ENCODE assay signal across 28 cellular contexts in the genomic region with DNA sequence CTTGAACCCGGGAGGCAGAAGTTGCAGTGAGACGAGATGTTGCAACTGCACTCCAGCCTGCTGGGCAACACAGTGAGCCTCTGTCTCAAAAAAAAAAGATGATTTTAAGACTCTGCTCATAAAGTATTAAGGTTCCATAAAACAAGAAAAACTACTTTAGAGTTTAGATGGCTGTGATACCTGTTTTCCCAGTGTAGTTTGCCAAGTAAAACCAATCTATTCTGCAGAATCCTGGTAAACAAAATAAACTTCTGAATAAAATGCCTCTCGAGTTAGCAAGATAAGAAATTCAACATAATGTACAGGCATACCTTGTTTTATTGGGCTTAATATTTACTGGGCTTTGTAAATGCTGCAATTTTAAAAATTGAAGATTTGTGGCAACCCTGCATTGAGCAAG.
"Had no signal": no experiment of that assay in that cellular context is flagged by ENCODE, and none has a peak within 500 bp of the region (broad histone marks: within the 10 kb centered on the region; RNA-seq: fewer than 3 reads in every experiment).

No MANE protein-coding gene starts in this region.

- H3K9me3 ChIP-seq: ascending aorta, breast epithelium, colonic mucosa, gastrocnemius medialis, heart left ventricle had no signal

- H3K4me1 Mint-ChIP-seq: activated CD8-positive, alpha-beta memory T cell treated with anti-CD3 and anti-CD28 coated beads, Interleukin-2, amount 10 ng/mL, durations not matched to agents 7 days and 5 days; activated naive CD8-positive, alpha-beta T cell treated with anti-CD3 and anti-CD28 coated beads, Interleukin-2, amount 10 ng/mL, durations not matched to agents 7 days and 5 days; brain had no signal

- H3K9me3 Mint-ChIP-seq: activated CD4-positive, alpha-beta memory T cell treated with anti-CD3 and anti-CD28 coated beads for 36 hours; activated CD4-positive, alpha-beta T cell treated with anti-CD3 and anti-CD28 coated beads, Interleukin-2, amount 10 ng/mL, durations not matched to agents 24 days and 14 days; activated naive CD4-positive, alpha-beta T cell treated with anti-CD3 and anti-CD28 coated beads, Interleukin-2, amount 10 ng/mL, durations not matched to agents 7 days and 5 days; activated naive CD4-positive, alpha-beta T cell treated with anti-CD3 and anti-CD28 coated beads, Interleukin-2, amount 50 U/mL, for 72 hours; activated naive CD8-positive, alpha-beta T cell treated with anti-CD3 and anti-CD28 coated beads, Interleukin-2, amount 10 ng/mL, durations not matched to agents 7 days and 5 days; brain had no signal

- H3K4me1 ChIP-seq: ascending aorta, breast epithelium, colonic mucosa, gastrocnemius medialis had no signal

- H3K27me3 ChIP-seq: ascending aorta, breast epithelium, cardiac muscle cell, colonic mucosa, gastrocnemius medialis, heart left ventricle had no signal

- H3K27ac ChIP-seq: ascending aorta, cardiac muscle cell, colonic mucosa, gastrocnemius medialis had no signal

- H3K27me3 Mint-ChIP-seq: activated CD4-positive, alpha-beta memory T cell treated with anti-CD3 and anti-CD28 coated beads for 36 hours; activated CD4-positive, alpha-beta T cell treated with anti-CD3 and anti-CD28 coated beads for 36 hours; activated CD4-positive, alpha-beta T cell treated with anti-CD3 and anti-CD28 coated beads, Interleukin-2, amount 10 ng/mL, durations not matched to agents 24 days and 14 days; activated CD8-positive, alpha-beta memory T cell treated with anti-CD3 and anti-CD28 coated beads, Interleukin-2, amount 10 ng/mL, durations not matched to agents 7 days and 5 days; activated naive CD4-positive, alpha-beta T cell treated with anti-CD3 and anti-CD28 coated beads, Interleukin-2, amount 10 ng/mL, durations not matched to agents 7 days and 5 days; activated naive CD8-positive, alpha-beta T cell treated with anti-CD3 and anti-CD28 coated beads, Interleukin-2, amount 10 ng/mL, durations not matched to agents 7 days and 5 days; brain had no signal

- H3K4me3 ChIP-seq: ascending aorta, breast epithelium, cardiac muscle cell, colonic mucosa, gastrocnemius medialis, heart left ventricle had no signal

- H3K4me3 Mint-ChIP-seq: activated CD4-positive, alpha-beta memory T cell treated with anti-CD3 and anti-CD28 coated beads for 36 hours; activated CD4-positive, alpha-beta T cell treated with anti-CD3 and anti-CD28 coated beads for 36 hours; activated CD4-positive, alpha-beta T cell treated with anti-CD3 and anti-CD28 coated beads, Interleukin-2, amount 10 ng/mL, durations not matched to agents 24 days and 14 days; activated CD8-positive, alpha-beta memory T cell treated with anti-CD3 and anti-CD28 coated beads, Interleukin-2, amount 10 ng/mL, durations not matched to agents 7 days and 5 days; activated CD8-positive, alpha-beta T cell treated with anti-CD3 and anti-CD28 coated beads, Interleukin-2, amount 10 ng/mL, durations not matched to agents 7 days and 5 days; activated naive CD4-positive, alpha-beta T cell treated with anti-CD3 and anti-CD28 coated beads, Interleukin-2, amount 10 ng/mL, durations not matched to agents 7 days and 5 days; activated naive CD8-positive, alpha-beta T cell treated with anti-CD3 and anti-CD28 coated beads, Interleukin-2, amount 10 ng/mL, durations not matched to agents 7 days and 5 days; brain had no signal

- DNase-seq: activated CD4-positive, alpha-beta memory T cell treated with anti-CD3 and anti-CD28 coated beads for 36 hours; activated CD4-positive, alpha-beta T cell treated with anti-CD3 and anti-CD28 coated beads for 36 hours; activated CD4-positive, alpha-beta T cell treated with anti-CD3 and anti-CD28 coated beads, Interleukin-2, amount 10 ng/mL, durations not matched to agents 24 days and 14 days; activated CD4-positive, CD25-positive, alpha-beta regulatory T cell; activated CD4-positive, CD25-positive, alpha-beta regulatory T cell treated with anti-CD3 and anti-CD28 coated beads, Interleukin-2, amount 50 U/mL, for 72 hours; activated CD8-positive, alpha-beta memory T cell treated with anti-CD3 and anti-CD28 coated beads, Interleukin-2, amount 10 ng/mL, durations not matched to agents 7 days and 5 days; activated CD8-positive, alpha-beta memory T cell treated with anti-CD3 and anti-CD28 coated beads, Interleukin-2, amount 50 U/mL, for 4 hours; activated CD8-positive, alpha-beta T cell treated with anti-CD3 and anti-CD28 coated beads, Interleukin-2, amount 10 ng/mL, durations not matched to agents 7 days and 5 days; activated gamma-delta T cell; activated naive CD4-positive, alpha-beta T cell; activated naive CD4-positive, alpha-beta T cell treated with anti-CD3 and anti-CD28 coated beads, Interleukin-2, amount 10 ng/mL, durations not matched to agents 7 days and 5 days; activated naive CD8-positive, alpha-beta T cell treated with anti-CD3 and anti-CD28 coated beads, Interleukin-2, amount 10 ng/mL, durations not matched to agents 7 days and 5 days; activated T-cell treated with anti-CD3 and anti-CD28 coated beads, Interleukin-2, amount 50 U/mL, for 1 hour; activated T-cell treated with anti-CD3 and anti-CD28 coated beads, Interleukin-2, amount 50 U/mL, for 48 hours; central memory CD4-positive, alpha-beta T cell; cerebellar nuclear complex; colonic mucosa; effector CD8-positive, alpha-beta T cell; foreskin fibroblast; gastrocnemius medialis; glutamatergic neuron; heart left ventricle; T-helper 9 cell had no signal

- H3K27ac Mint-ChIP-seq: activated CD4-positive, alpha-beta memory T cell treated with anti-CD3 and anti-CD28 coated beads for 36 hours; activated CD4-positive, alpha-beta T cell treated with anti-CD3 and anti-CD28 coated beads for 36 hours; activated CD4-positive, alpha-beta T cell treated with anti-CD3 and anti-CD28 coated beads, Interleukin-2, amount 10 ng/mL, durations not matched to agents 24 days and 14 days; activated CD8-positive, alpha-beta memory T cell treated with anti-CD3 and anti-CD28 coated beads, Interleukin-2, amount 10 ng/mL, durations not matched to agents 7 days and 5 days; activated CD8-positive, alpha-beta T cell treated with anti-CD3 and anti-CD28 coated beads, Interleukin-2, amount 10 ng/mL, durations not matched to agents 7 days and 5 days; activated naive CD4-positive, alpha-beta T cell treated with anti-CD3 and anti-CD28 coated beads, Interleukin-2, amount 10 ng/mL, durations not matched to agents 7 days and 5 days; activated naive CD4-positive, alpha-beta T cell treated with anti-CD3 and anti-CD28 coated beads, Interleukin-2, amount 50 U/mL, for 72 hours; activated naive CD8-positive, alpha-beta T cell treated with anti-CD3 and anti-CD28 coated beads, Interleukin-2, amount 10 ng/mL, durations not matched to agents 7 days and 5 days; brain had no signal
